In the genomic region with DNA sequence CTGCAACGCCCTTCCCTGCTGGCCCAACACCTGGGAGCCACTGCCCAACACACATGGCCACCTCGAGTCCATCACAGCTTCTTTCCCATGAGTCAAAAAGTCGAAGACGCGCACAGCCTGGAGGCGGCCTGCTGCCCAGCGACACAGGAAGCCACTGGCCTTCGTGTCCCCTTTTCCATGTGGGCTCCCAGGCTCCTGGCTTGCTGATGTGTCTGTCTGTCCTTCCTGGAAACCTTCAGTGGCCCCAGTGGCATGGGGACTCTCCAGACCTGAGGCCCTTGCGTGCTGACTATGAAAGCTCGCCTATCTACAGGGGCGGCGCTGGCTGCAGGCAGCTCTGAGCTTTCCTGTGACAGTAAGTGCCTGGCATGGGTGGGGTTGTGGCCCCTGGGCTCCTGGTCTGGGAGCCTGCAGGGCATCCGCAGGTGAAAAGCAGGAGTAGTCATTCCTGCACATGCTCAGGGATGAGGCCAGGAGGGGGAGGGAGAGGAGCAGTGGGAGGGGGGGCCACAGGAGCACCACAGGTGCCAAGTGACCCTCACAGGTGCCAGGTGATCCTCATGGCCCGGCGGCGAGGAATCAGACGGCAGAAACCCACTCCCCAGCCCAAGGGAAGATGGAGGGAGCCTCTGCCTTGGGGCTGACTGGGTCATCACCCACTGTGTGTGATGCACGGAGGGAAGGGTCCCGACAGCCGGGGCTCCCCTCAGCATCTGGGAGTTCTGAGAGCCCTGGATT, we compare ENCODE assay signal across 2 cellular contexts.
TF ChIP-seq lines count a peak whose summit lies in the region.

No MANE protein-coding gene starts in this region.

TF ChIP-seq in GM12878, 131 proteins besides CTCF, POLR2A, EP300 and RAD21:
- TF ChIP-seq NFIC (IDR thresholded peaks at IDR 0.05; ENCODE audit: low read depth, low read length) (no peak), SP1 (IDR thresholded peaks at IDR 0.05; ENCODE audit: low read depth, low read length) (no peak), HDAC2 (IDR thresholded peaks at IDR 0.05) (no peak), SIN3A (IDR thresholded peaks at IDR 0.05; ENCODE audit: low read depth, low read length) (no peak)
- TF ChIP-seq, protein P1, sequence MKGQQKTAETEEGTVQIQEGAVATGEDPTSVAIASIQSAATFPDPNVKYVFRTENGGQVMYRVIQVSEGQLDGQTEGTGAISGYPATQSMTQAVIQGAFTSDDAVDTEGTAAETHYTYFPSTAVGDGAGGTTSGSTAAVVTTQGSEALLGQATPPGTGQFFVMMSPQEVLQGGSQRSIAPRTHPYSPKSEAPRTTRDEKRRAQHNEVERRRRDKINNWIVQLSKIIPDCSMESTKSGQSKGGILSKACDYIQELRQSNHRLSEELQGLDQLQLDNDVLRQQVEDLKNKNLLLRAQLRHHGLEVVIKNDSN (IDR thresholded peaks at IDR 0.05; ENCODE audit: borderline replicate concordance, extremely low read length, insufficient read depth, low read depth, low read length) = no peak
- TF ChIP-seq, protein P2, sequence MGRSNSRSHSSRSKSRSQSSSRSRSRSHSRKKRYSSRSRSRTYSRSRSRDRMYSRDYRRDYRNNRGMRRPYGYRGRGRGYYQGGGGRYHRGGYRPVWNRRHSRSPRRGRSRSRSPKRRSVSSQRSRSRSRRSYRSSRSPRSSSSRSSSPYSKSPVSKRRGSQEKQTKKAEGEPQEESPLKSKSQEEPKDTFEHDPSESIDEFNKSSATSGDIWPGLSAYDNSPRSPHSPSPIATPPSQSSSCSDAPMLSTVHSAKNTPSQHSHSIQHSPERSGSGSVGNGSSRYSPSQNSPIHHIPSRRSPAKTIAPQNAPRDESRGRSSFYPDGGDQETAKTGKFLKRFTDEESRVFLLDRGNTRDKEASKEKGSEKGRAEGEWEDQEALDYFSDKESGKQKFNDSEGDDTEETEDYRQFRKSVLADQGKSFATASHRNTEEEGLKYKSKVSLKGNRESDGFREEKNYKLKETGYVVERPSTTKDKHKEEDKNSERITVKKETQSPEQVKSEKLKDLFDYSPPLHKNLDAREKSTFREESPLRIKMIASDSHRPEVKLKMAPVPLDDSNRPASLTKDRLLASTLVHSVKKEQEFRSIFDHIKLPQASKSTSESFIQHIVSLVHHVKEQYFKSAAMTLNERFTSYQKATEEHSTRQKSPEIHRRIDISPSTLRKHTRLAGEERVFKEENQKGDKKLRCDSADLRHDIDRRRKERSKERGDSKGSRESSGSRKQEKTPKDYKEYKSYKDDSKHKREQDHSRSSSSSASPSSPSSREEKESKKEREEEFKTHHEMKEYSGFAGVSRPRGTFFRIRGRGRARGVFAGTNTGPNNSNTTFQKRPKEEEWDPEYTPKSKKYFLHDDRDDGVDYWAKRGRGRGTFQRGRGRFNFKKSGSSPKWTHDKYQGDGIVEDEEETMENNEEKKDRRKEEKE (IDR thresholded peaks at IDR 0.05) = no peak

TF ChIP-seq in SK-N-SH, 30 proteins besides CTCF, POLR2A, EP300 and RAD21:
- TF ChIP-seq CHD2 (IDR thresholded peaks at IDR 0.05; ENCODE audit: low read length, partially characterized antibody) (no peak), MEF2A (IDR thresholded peaks at IDR 0.05; ENCODE audit: borderline replicate concordance, low read depth) (no peak), FOXJ3 (CRISPR knock-in tag; IDR thresholded peaks at IDR 0.05) (no peak), TEAD4 (IDR thresholded peaks at IDR 0.05; ENCODE audit: borderline replicate concordance, insufficient read depth) (no peak), GABPA (IDR thresholded peaks at IDR 0.05; ENCODE audit: low read depth) (no peak), POLR2AphosphoS5 (IDR thresholded peaks at IDR 0.05; ENCODE audit: low read depth, low read length) (no peak)
- TF ChIP-seq, protein P3, sequence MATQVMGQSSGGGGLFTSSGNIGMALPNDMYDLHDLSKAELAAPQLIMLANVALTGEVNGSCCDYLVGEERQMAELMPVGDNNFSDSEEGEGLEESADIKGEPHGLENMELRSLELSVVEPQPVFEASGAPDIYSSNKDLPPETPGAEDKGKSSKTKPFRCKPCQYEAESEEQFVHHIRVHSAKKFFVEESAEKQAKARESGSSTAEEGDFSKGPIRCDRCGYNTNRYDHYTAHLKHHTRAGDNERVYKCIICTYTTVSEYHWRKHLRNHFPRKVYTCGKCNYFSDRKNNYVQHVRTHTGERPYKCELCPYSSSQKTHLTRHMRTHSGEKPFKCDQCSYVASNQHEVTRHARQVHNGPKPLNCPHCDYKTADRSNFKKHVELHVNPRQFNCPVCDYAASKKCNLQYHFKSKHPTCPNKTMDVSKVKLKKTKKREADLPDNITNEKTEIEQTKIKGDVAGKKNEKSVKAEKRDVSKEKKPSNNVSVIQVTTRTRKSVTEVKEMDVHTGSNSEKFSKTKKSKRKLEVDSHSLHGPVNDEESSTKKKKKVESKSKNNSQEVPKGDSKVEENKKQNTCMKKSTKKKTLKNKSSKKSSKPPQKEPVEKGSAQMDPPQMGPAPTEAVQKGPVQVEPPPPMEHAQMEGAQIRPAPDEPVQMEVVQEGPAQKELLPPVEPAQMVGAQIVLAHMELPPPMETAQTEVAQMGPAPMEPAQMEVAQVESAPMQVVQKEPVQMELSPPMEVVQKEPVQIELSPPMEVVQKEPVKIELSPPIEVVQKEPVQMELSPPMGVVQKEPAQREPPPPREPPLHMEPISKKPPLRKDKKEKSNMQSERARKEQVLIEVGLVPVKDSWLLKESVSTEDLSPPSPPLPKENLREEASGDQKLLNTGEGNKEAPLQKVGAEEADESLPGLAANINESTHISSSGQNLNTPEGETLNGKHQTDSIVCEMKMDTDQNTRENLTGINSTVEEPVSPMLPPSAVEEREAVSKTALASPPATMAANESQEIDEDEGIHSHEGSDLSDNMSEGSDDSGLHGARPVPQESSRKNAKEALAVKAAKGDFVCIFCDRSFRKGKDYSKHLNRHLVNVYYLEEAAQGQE (IDR thresholded peaks at IDR 0.05; ENCODE audit: low read depth, low read length) = no peak
- TF ChIP-seq, protein P4, sequence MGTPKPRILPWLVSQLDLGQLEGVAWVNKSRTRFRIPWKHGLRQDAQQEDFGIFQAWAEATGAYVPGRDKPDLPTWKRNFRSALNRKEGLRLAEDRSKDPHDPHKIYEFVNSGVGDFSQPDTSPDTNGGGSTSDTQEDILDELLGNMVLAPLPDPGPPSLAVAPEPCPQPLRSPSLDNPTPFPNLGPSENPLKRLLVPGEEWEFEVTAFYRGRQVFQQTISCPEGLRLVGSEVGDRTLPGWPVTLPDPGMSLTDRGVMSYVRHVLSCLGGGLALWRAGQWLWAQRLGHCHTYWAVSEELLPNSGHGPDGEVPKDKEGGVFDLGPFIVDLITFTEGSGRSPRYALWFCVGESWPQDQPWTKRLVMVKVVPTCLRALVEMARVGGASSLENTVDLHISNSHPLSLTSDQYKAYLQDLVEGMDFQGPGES (IDR thresholded peaks at IDR 0.05; ENCODE audit: low read depth, low read length) = no peak
- TF ChIP-seq, protein P5, sequence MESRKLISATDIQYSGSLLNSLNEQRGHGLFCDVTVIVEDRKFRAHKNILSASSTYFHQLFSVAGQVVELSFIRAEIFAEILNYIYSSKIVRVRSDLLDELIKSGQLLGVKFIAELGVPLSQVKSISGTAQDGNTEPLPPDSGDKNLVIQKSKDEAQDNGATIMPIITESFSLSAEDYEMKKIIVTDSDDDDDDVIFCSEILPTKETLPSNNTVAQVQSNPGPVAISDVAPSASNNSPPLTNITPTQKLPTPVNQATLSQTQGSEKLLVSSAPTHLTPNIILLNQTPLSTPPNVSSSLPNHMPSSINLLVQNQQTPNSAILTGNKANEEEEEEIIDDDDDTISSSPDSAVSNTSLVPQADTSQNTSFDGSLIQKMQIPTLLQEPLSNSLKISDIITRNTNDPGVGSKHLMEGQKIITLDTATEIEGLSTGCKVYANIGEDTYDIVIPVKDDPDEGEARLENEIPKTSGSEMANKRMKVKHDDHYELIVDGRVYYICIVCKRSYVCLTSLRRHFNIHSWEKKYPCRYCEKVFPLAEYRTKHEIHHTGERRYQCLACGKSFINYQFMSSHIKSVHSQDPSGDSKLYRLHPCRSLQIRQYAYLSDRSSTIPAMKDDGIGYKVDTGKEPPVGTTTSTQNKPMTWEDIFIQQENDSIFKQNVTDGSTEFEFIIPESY (IDR thresholded peaks at IDR 0.05; ENCODE audit: borderline replicate concordance, low read depth) = no peak
- TF ChIP-seq, protein P6, sequence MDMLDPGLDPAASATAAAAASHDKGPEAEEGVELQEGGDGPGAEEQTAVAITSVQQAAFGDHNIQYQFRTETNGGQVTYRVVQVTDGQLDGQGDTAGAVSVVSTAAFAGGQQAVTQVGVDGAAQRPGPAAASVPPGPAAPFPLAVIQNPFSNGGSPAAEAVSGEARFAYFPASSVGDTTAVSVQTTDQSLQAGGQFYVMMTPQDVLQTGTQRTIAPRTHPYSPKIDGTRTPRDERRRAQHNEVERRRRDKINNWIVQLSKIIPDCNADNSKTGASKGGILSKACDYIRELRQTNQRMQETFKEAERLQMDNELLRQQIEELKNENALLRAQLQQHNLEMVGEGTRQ (IDR thresholded peaks at IDR 0.05; ENCODE audit: borderline replicate concordance, low read depth, low read length) = no peak
